Comparison of ENCODE assay signal across 10 cellular contexts in the genomic region with DNA sequence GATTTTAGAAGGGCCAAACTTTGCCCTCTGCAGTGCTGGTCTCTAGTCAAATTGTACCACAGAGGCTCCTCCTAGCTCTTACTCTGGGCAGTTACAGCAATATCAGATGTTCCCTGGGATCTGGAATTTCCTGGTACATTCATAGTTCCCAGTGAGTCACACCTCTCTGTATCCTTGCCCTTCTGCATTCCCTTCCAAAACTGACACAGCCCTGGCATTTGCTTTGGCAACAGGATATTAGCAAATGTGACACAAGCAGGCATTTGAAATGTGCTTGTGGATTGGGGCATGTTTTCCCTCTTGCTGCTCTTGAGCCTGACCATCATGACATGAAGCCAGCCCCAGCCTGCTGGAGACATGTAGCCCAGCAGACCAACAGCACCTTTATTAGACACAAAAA.
DNase-seq lines count a peak whose midpoint lies in the region; ATAC-seq and TF ChIP-seq lines count a peak whose summit lies in the region.
"Had no signal": no experiment of that assay in that cellular context is flagged by ENCODE, and none has a peak within 500 bp of the region (broad histone marks: within the 10 kb centered on the region; RNA-seq: fewer than 3 reads in every experiment).

No MANE protein-coding gene starts in this region.

- H3K27me3 ChIP-seq in right atrium auricular region: no peaks in the 10 kb centered on the region
- H3K27me3 ChIP-seq in upper lobe of right lung: no peaks in the 10 kb centered on the region
- H3K27me3 ChIP-seq: neutrophil had no signal

- peak overlapping the region in 1 of 2 donors; percentile 51 for H3K27ac ChIP-seq in right atrium auricular region
- no peak overlapping the region for H3K27ac ChIP-seq in upper lobe of right lung
- H3K27ac ChIP-seq: neutrophil had no signal

- TF ChIP-seq CTCF in right atrium auricular region (IDR thresholded peaks at IDR 0.05): no peak
- TF ChIP-seq CTCF in astrocyte of the spinal cord (IDR thresholded peaks at IDR 0.05; ENCODE audit: low read depth, low read length): peak; percentile 37
- no peak for TF ChIP-seq CTCF in upper lobe of right lung (IDR thresholded peaks at IDR 0.05)

- in situ Hi-C loops in astrocyte of the spinal cord (cut with HindIII; ENCODE audit: low sequenced_read_pairs): no loop called here

- intact Hi-C loops in Right ventricle myocardium inferior (cut with DNase I) (loop anchor here (5.0 kb wide), 1 partner anchor 76 kb away; no protein-coding TSS in a partner anchor), upper lobe of right lung (cut with DNase I) (no loop called here)

- H3K9me3 ChIP-seq in right atrium auricular region (peaks cover 0 to 21% of the 10 kb centered on the region in 2 donors), upper lobe of right lung (no peaks in the 10 kb centered on the region)
- H3K9me3 ChIP-seq: neutrophil had no signal

- H3K4me3 ChIP-seq in right atrium auricular region (no peak overlapping the region), astrocyte of the spinal cord (ENCODE audit: low read depth, low read length) (no peak overlapping the region), upper lobe of right lung (no peak overlapping the region)

- H3K4me1 ChIP-seq in right atrium auricular region: no peaks in the 10 kb centered on the region
- H3K4me1 ChIP-seq in upper lobe of right lung: no peaks in the 10 kb centered on the region

- H3K36me3 ChIP-seq in right atrium auricular region (no peaks in the 10 kb centered on the region), upper lobe of right lung (no peaks in the 10 kb centered on the region)
- H3K36me3 ChIP-seq: neutrophil had no signal

- ATAC-seq in Right ventricle myocardium inferior: peak; percentile 28
- peak; percentile 39 for ATAC-seq in upper lobe of right lung
- no peak for ATAC-seq in HG03521 (IDR thresholded peaks at IDR 0.05; ENCODE audit: unreplicated experiment)
- no peak for ATAC-seq in HG02610 (IDR thresholded peaks at IDR 0.05; ENCODE audit: unreplicated experiment)

- no peak for DNase-seq in Right ventricle myocardium inferior (ENCODE audit: missing footprints)
- DNase-seq in right atrium auricular region (ENCODE audit: low spot score): no peak
- peak; percentile 91 for DNase-seq in astrocyte of the spinal cord (ENCODE audit: low read depth, low spot score)
- peak; percentile 87 for DNase-seq in iris pigment epithelial cell (ENCODE audit: low read depth)
- no peak for DNase-seq in upper lobe of right lung
- DNase-seq in T-helper 9 cell: no peak
- DNase-seq: activated effector memory CD4-positive, alpha-beta T cell treated with Interleukin-2 at 50 U/mL for 16 hours had no signal

Comparison
In these comparisons a context has a peak if more than half of its experiments do, and no peak if none do; other contexts are left out.
1. ATAC-seq: peak in Right ventricle myocardium inferior (single experiment) and upper lobe of right lung (single experiment); none in HG03521 (single experiment) and HG02610 (single experiment).
2. DNase-seq: peak in astrocyte of the spinal cord (single experiment) and iris pigment epithelial cell (single experiment); none in Right ventricle myocardium inferior (single experiment), right atrium auricular region (single experiment), upper lobe of right lung (single experiment) and T-helper 9 cell (single experiment).